ENCODE assay signal across 11 cellular contexts in the genomic region with DNA sequence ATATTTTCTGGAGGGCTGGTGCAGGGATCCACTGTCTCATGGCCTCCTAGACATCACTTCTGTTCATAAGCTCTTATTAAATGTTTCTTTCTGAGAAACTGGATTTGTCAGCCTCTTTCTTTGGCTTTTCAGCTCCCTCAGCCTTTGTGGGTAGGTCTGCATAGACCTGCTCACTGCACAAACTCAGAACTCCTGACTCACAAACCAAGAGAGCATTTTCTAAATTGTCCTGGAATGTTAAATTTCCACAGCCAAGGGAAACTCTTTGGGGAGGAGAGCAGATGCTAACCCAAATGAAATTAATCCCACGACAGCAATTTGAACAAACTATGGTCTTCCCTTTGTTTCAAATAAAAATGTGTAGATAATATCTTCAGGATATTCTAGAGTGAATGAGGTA. TPM values are rescaled to one million over a fixed set of nuclear protein-coding genes. Genes with fewer than 3 reads are reported as not detected.
DNase-seq lines count a peak whose midpoint lies in the region; ATAC-seq, FAIRE-seq and TF ChIP-seq lines count a peak whose summit lies in the region.
"Had no signal": no experiment of that assay in that cellular context is flagged by ENCODE, and none has a peak within 500 bp of the region (broad histone marks: within the 10 kb centered on the region; RNA-seq: fewer than 3 reads in every experiment).

No MANE protein-coding gene starts in this region.

- TF ChIP-seq EP300 in HepG2 (IDR thresholded peaks at IDR 0.05; ENCODE audit: low read depth in 2 of 2, low read length in 2 of 2) (no peak), HepG2 (CRISPR knock-in tag; IDR thresholded peaks at IDR 0.05; ENCODE audit: borderline replicate concordance) (no peak)

- BruUV-seq in MCF 10A (replicated peaks; lab: Mats Ljungman, UMichigan) (no TSS peak), HepG2 (replicated peaks; lab: Mats Ljungman, UMichigan) (no TSS peak)

- no peak for DNase-seq in CD4-positive, alpha-beta T cell
- DNase-seq in RPMI7951 (ENCODE audit: low read depth) = peak; percentile 45
- DNase-seq in MCF 10A (ENCODE audit: unreplicated experiment) = no peak
- no peak for DNase-seq in T-helper 9 cell
- DNase-seq in HepG2 (ENCODE audit: low spot score) = no peak
- DNase-seq: NCI-H1417, WERI-Rb-1 had no signal

- intact Hi-C loops in CD4-positive, alpha-beta T cell (cut with DNase I, micrococcal nuclease) = loop anchor here in 1 of 2 experiments (10.0 kb wide), 1 partner anchor 128 kb away; no protein-coding TSS in a partner anchor
- intact Hi-C loops in MCF 10A (cut with micrococcal nuclease) = no loop called here
- intact Hi-C loops in HepG2 (cut with micrococcal nuclease; ENCODE audit: unreplicated experiment) = no loop called here

- no peak for TF ChIP-seq POLR2A in HepG2 (IDR thresholded peaks at IDR 0.05; ENCODE audit: insufficient read depth in 1 of 2, low read depth in 2 of 2, low read length in 2 of 2)

- no peaks in the 10 kb centered on the region for H3K9me3 ChIP-seq in CD4-positive, alpha-beta T cell (ENCODE audit: control insufficient read depth, low read length)
- no peaks in the 10 kb centered on the region for H3K9me3 ChIP-seq in HepG2 (ENCODE audit: low read length)

- H3K36me3 Mint-ChIP-seq in CD4-positive, alpha-beta T cell (ENCODE audit: low read depth) = peaks cover 40% of the 10 kb centered on the region
- H3K36me3 Mint-ChIP-seq in MCF 10A (ENCODE audit: insufficient read depth, unreplicated experiment) (peaks cover 31% of the 10 kb centered on the region), nephron (ENCODE audit: low read depth) (peaks cover 14% of the 10 kb centered on the region)

- CTCF ChIA-PET in CD4-positive, alpha-beta T cell (lab: Charles Lee) = no interaction called here
- CTCF ChIA-PET in MCF 10A (lab: Yijun Ruan, JAX) = interaction anchor here (0.8 to 1.9 kb wide), 4 partner anchors 11 to 116 kb away, joined by 3 to 6 read pairs (median 4); no protein-coding TSS in a partner anchor
- CTCF ChIA-PET in HepG2 (lab: Yijun Ruan, JAX; ENCODE audit: low intra/inter-chr PET ratio, low total read pairs) = no interaction called here

- peaks cover 26% of the 10 kb centered on the region for H3K4me1 Mint-ChIP-seq in CD4-positive, alpha-beta T cell (ENCODE audit: low read depth)
- H3K4me1 Mint-ChIP-seq in MCF 10A (ENCODE audit: insufficient read depth, unreplicated experiment) (peaks cover 33% of the 10 kb centered on the region), nephron (peaks cover 53% of the 10 kb centered on the region)

- peak overlapping the region; percentile 57 for H3K27ac Mint-ChIP-seq in CD4-positive, alpha-beta T cell
- H3K27ac Mint-ChIP-seq in MCF 10A (ENCODE audit: low read depth, unreplicated experiment) = peak overlapping the region; percentile 68
- H3K27ac Mint-ChIP-seq in nephron = peak overlapping the region; percentile 78 to 88 (median 85)

- POLR2A ChIA-PET in CD4-positive, alpha-beta T cell (lab: Charles Lee) = interaction anchor here (1.5 kb wide), 1 partner anchor 75 kb away, joined by 4 read pairs; a partner anchor contains a TSS
- POLR2A ChIA-PET in MCF 10A (lab: Yijun Ruan, JAX) = interaction anchor here (0.9 to 1.1 kb wide), 2 partner anchors 35 to 96 kb away, joined by 3 to 4 read pairs; a partner anchor contains a TSS
- POLR2A ChIA-PET in HepG2 (lab: Yijun Ruan, JAX) = no interaction called here

- FAIRE-seq in HepG2 (lab: Jason Lieb, UNC) = no peak

- WGBS in HepG2 (ENCODE audit: low lambda C conversion rate) = 95% methylated on average over 1 of the region's 1 CpG

- no peak for TF ChIP-seq CTCF in CD4-positive, alpha-beta T cell (IDR thresholded peaks at IDR 0.05)
- TF ChIP-seq CTCF in MCF 10A (IDR thresholded peaks at IDR 0.05; ENCODE audit: unreplicated experiment) (no peak), nephron (IDR thresholded peaks at IDR 0.05; ENCODE audit: unreplicated experiment in 3 of 3) (no peak), HepG2 (CRISPR knock-in tag; IDR thresholded peaks at IDR 0.05) (no peak)

- TF ChIP-seq RAD21 in HepG2 (CRISPR knock-in tag; IDR thresholded peaks at IDR 0.05) = no peak

- peaks cover 2 to 4% of the 10 kb centered on the region in 2 experiments; a peak in 2 of 5 replicates for H3K36me3 ChIP-seq in HepG2 (replicated peaks in 1 of 2; ENCODE audit: control insufficient read depth in 1 of 2, insufficient read depth in 2 of 2, low read length in 2 of 2)

- H3K79me2 ChIP-seq in HepG2 (ENCODE audit: insufficient read depth, low read length) = no peaks in the 10 kb centered on the region

- H3K4me3 Mint-ChIP-seq in CD4-positive, alpha-beta T cell = no peak overlapping the region
- no peak overlapping the region for H3K4me3 Mint-ChIP-seq in MCF 10A (ENCODE audit: unreplicated experiment)
- no peak overlapping the region for H3K4me3 Mint-ChIP-seq in nephron
- H3K4me3 Mint-ChIP-seq: activated naive CD4-positive, alpha-beta T cell treated with anti-CD3 and anti-CD28 coated beads, Interleukin-2, amount 50 U/mL, for 24 hours had no signal

- H3K4me1 ChIP-seq in HepG2 (ENCODE audit: insufficient read depth, low read length) = peaks cover 40% of the 10 kb centered on the region

- no peak overlapping the region for H3K4me2 ChIP-seq in HepG2 (ENCODE audit: low read depth, low read length)

- H4K20me1 ChIP-seq in HepG2 (ENCODE audit: insufficient read depth, low read length) = no peaks in the 10 kb centered on the region

- no peaks in the 10 kb centered on the region for H3K27me3 Mint-ChIP-seq in CD4-positive, alpha-beta T cell
- H3K27me3 Mint-ChIP-seq in MCF 10A (ENCODE audit: insufficient read depth, unreplicated experiment) (no peaks in the 10 kb centered on the region), nephron (ENCODE audit: low read depth) (no peaks in the 10 kb centered on the region)
- H3K27me3 Mint-ChIP-seq: activated naive CD4-positive, alpha-beta T cell treated with anti-CD3 and anti-CD28 coated beads, Interleukin-2, amount 50 U/mL, for 24 hours had no signal

- no peak for ATAC-seq in CD4-positive, alpha-beta T cell (ENCODE audit: poor library complexity)
- no peak for ATAC-seq in HepG2
- no peak for ATAC-seq in GM18517 (IDR thresholded peaks at IDR 0.05; ENCODE audit: unreplicated experiment)
- no peak for ATAC-seq in HG03432 (IDR thresholded peaks at IDR 0.05; ENCODE audit: unreplicated experiment)

- no peak overlapping the region for H3K4me3 ChIP-seq in HepG2 (replicated peaks in 1 of 3; ENCODE audit: insufficient read depth in 1 of 3, low read depth in 2 of 3, low read length in 3 of 3)

- H3K9ac ChIP-seq in HepG2 (ENCODE audit: insufficient read depth, low read depth, low read length) = no peak overlapping the region

- H3K27me3 ChIP-seq in CD4-positive, alpha-beta T cell (ENCODE audit: control insufficient read depth, insufficient read depth, low read length) = no peaks in the 10 kb centered on the region
- H3K27me3 ChIP-seq in HepG2 (ENCODE audit: control insufficient read depth in 1 of 2, insufficient read depth in 2 of 2, low read length in 2 of 2) = no peaks in the 10 kb centered on the region

- no peak overlapping the region for H2AFZ ChIP-seq in HepG2 (ENCODE audit: low read length)

- in situ Hi-C loops in HepG2 (cut with HindIII; ENCODE audit: extremely low pct_ligation_motif_present, low pct_unique_long_range_greater_than_20kb) = loop anchor here (10.0 kb wide), 1 partner anchor 128 kb away; no protein-coding TSS in a partner anchor

- H3K27ac ChIP-seq in CD4-positive, alpha-beta T cell (ENCODE audit: low read depth, low read length) = no peak overlapping the region
- H3K27ac ChIP-seq in HepG2 (ENCODE audit: extremely low read length, insufficient read depth, low read length) = no peak overlapping the region
- H3K27ac ChIP-seq: WERI-Rb-1 had no signal

- no peaks in the 10 kb centered on the region for H3K9me3 Mint-ChIP-seq in CD4-positive, alpha-beta T cell
- H3K9me3 Mint-ChIP-seq in MCF 10A (ENCODE audit: unreplicated experiment) = no peaks in the 10 kb centered on the region
- no peaks in the 10 kb centered on the region for H3K9me3 Mint-ChIP-seq in nephron
- H3K9me3 Mint-ChIP-seq: activated naive CD4-positive, alpha-beta T cell treated with anti-CD3 and anti-CD28 coated beads, Interleukin-2, amount 50 U/mL, for 24 hours had no signal

TF ChIP-seq in HepG2, 621 proteins besides CTCF, POLR2A, EP300 and RAD21 (continues in another document):
- TF ChIP-seq FOXJ3 (CRISPR knock-in tag; IDR thresholded peaks at IDR 0.05; ENCODE audit: borderline replicate concordance) = no peak
- no peak for TF ChIP-seq CEBPG (CRISPR knock-in tag; IDR thresholded peaks at IDR 0.05)
- TF ChIP-seq ZNF883 (CRISPR knock-in tag; IDR thresholded peaks at IDR 0.05; ENCODE audit: not compliant biosample characterization) = no peak
- TF ChIP-seq MYNN (CRISPR knock-in tag; IDR thresholded peaks at IDR 0.05; ENCODE audit: low read depth) = no peak

RNA-seq across cellular contexts. Expression of a gene that starts 19.5 kb away (rescaled TPM):
- total RNA-seq in CD4-positive, alpha-beta T cell = 10 to 100 TPM; 42.3 to 44.5 TPM
- total RNA-seq in RPMI7951 (2014; rRNA removed; shearing (Covaris generic)) = 10.2 and 10.9 TPM in 2 replicates
- 56.8 and 58.1 TPM in 2 replicates for total RNA-seq in MCF 10A (2022)
- 15.3 and 22.3 TPM in 2 replicates for total RNA-seq in HepG2 (2016; rRNA removed; fragmentation: Illumina TruSeq; extraction: Trizol)
- total RNA-seq in HepG2 (2016; cell fraction: cytosol; rRNA removed; fragmentation: Illumina TruSeq; extraction: Trizol; ENCODE audit: low read depth) = 10.3 and 12.1 TPM in 2 replicates
- 13.6 and 22.8 TPM in 2 replicates for total RNA-seq in HepG2 (2016; cell fraction: insoluble cytoplasmic fraction; rRNA removed; fragmentation: Illumina TruSeq; extraction: Trizol)
- 18.3 and 19.2 TPM in 2 replicates for total RNA-seq in HepG2 (2016; cell fraction: membrane; rRNA removed; fragmentation: Illumina TruSeq; extraction: Trizol)
- 34.1 and 37.5 TPM in 2 replicates for total RNA-seq in HepG2 (2016; cell fraction: nucleus; rRNA removed; fragmentation: Illumina TruSeq; extraction: Trizol)
- polyA plus RNA-seq in HepG2 (2011; rRNA removed) = 37.5 and 48.8 TPM in 2 replicates
- polyA plus RNA-seq in HepG2 (2011; cell fraction: cytosol; rRNA removed) = 24.8 and 42.9 TPM in 2 replicates
- polyA plus RNA-seq in HepG2 (2011; cell fraction: nucleus; rRNA removed) = 37.4 and 42.7 TPM in 2 replicates
- polyA plus RNA-seq in HepG2 (2012) = 18.5 and 22.9 TPM in 2 replicates
- 11.3 and 11.6 TPM in 2 replicates for polyA plus RNA-seq in HepG2 (2016; cell fraction: cytosol; fragmentation: Illumina TruSeq; extraction: Trizol; ENCODE audit: low read depth)
- polyA plus RNA-seq in HepG2 (2016; cell fraction: insoluble cytoplasmic fraction; fragmentation: Illumina TruSeq; extraction: Trizol; ENCODE audit: low read depth) = 16.0 and 16.6 TPM in 2 replicates
- polyA plus RNA-seq in HepG2 (2016; cell fraction: membrane; fragmentation: Illumina TruSeq; extraction: Trizol; ENCODE audit: low read depth) = 17.8 and 18.4 TPM in 2 replicates
- 69.6 and 73.1 TPM in 2 replicates for polyA plus RNA-seq in HepG2 (2016; cell fraction: nucleus; fragmentation: Illumina TruSeq; extraction: Trizol; ENCODE audit: insufficient read depth, low read depth)
- 54.7 and 68.3 TPM in 2 replicates for polyA minus RNA-seq in HepG2 (2011; rRNA and poly(A)+ RNA removed; ENCODE audit: low replicate concordance)
- 16.2 and 19.3 TPM in 2 replicates for polyA minus RNA-seq in HepG2 (2011; cell fraction: cytosol; rRNA and poly(A)+ RNA removed)
- 29.5 and 31.8 TPM in 2 replicates for polyA minus RNA-seq in HepG2 (2011; cell fraction: nucleus; rRNA and poly(A)+ RNA removed)
